ENCODE assay signal across 23 cellular contexts in genomic region chr13:75469087-75469486, GRCh38. TPM values are rescaled to one million over a fixed set of nuclear protein-coding genes. Genes with fewer than 3 reads are reported as not detected.
DNase-seq lines count a peak whose midpoint lies in the region; ATAC-seq, FAIRE-seq and TF ChIP-seq lines count a peak whose summit lies in the region.
"Had no signal": no experiment of that assay in that cellular context is flagged by ENCODE, and none has a peak within 500 bp of the region (broad histone marks: within the 10 kb centered on the region; RNA-seq: fewer than 3 reads in every experiment).

No MANE protein-coding gene starts in this region.

- H3K9me3 Mint-ChIP-seq in nephron progenitor cell: peaks cover 31% of the 10 kb centered on the region
- H3K9me3 Mint-ChIP-seq: activated CD4-positive, alpha-beta T cell treated with anti-CD3 and anti-CD28 coated beads, Interleukin-2, amount 10 ng/mL, durations not matched to agents 7 days and 5 days had no signal

- H3K9ac ChIP-seq in K562 (ENCODE audit: insufficient read depth in 1 of 2, low read depth in 2 of 2, low read length in 2 of 2): no peak overlapping the region; a peak in 1 of 4 replicates

- H3K4me1 Mint-ChIP-seq in nephron progenitor cell: peaks cover 9% of the 10 kb centered on the region
- H3K4me1 Mint-ChIP-seq: activated CD4-positive, alpha-beta T cell treated with anti-CD3 and anti-CD28 coated beads, Interleukin-2, amount 10 ng/mL, durations not matched to agents 7 days and 5 days had no signal

- H3K9me3 ChIP-seq in K562 (replicated peaks; ENCODE audit: control insufficient read depth, insufficient read depth, low read depth, low read length): no peaks in the 10 kb centered on the region
- H3K9me3 ChIP-seq: upper lobe of right lung had no signal

- FAIRE-seq in K562 (lab: Jason Lieb, UNC): peak; percentile 72
- FAIRE-seq: HepG2, small intestine had no signal

- H3K4me1 ChIP-seq in K562 (replicated peaks in 1 of 2; ENCODE audit: control insufficient read depth in 2 of 2, insufficient read depth in 2 of 2, low read length in 2 of 2): no peaks in the 10 kb centered on the region; a peak in 1 of 5 replicates

- no peak overlapping the region for H3K27ac Mint-ChIP-seq in nephron progenitor cell
- H3K27ac Mint-ChIP-seq: activated CD4-positive, alpha-beta T cell treated with anti-CD3 and anti-CD28 coated beads, Interleukin-2, amount 10 ng/mL, durations not matched to agents 7 days and 5 days had no signal

- H3K9me1 ChIP-seq in K562 (ENCODE audit: control insufficient read depth, insufficient read depth, low read length): no peaks in the 10 kb centered on the region

- DNase-seq in NCI-H146 (lab: John Stamatoyannopoulos, UW): peak; percentile 12
- no peak for DNase-seq in NCI-H146 treated with DMSO at 0.1 percent for 48 hours (lab: John Stamatoyannopoulos, UW; ENCODE audit: unreplicated experiment)
- peak; percentile 86 for DNase-seq in HEK293T (ENCODE audit: extremely low spot score)
- DNase-seq in K562 (ENCODE audit: extremely low read depth in 1 of 4, low spot score in 3 of 4): peak; percentile 9 to 62 (median 27)
- peak; percentile 5 for DNase-seq in nephron progenitor cell
- DNase-seq in DMS114 treated with DMSO at 0.1 percent for 48 hours (lab: John Stamatoyannopoulos, UW; ENCODE audit: unreplicated experiment): no peak
- DNase-seq in SIG-M5 (lab: John Stamatoyannopoulos, UW): no peak
- DNase-seq: activated CD4-positive, alpha-beta T cell treated with anti-CD3 and anti-CD28 coated beads, Interleukin-2, amount 10 ng/mL, durations not matched to agents 7 days and 5 days; activated naive CD4-positive, alpha-beta T cell treated with anti-CD3 and anti-CD28 coated beads, Interleukin-2, amount 50 U/mL, for 16 hours; AML-193; cortex of kidney; head of caudate nucleus; NCI-H1092; NCI-H2107; NCI-H510A treated with DMSO at 0.1 percent for 48 hours; occipital lobe; small intestine; stimulated activated CD4-positive, alpha-beta T cell treated with anti-CD3 and anti-CD28 coated beads, Interleukin-2, amount 100 ng/mL, for 24 hours; substantia nigra; upper lobe of right lung; WERI-Rb-1 had no signal

- CTCF ChIA-PET in HEK293T (lab: Yijun Ruan, JAX) (interaction anchor here (0.9 to 3.9 kb wide), 4 partner anchors 10 to 96 kb away, joined by 3 to 24 read pairs (median 10); partner anchors contain the start of gene TBC1D4), K562 (lab: Yijun Ruan, JAX; ENCODE audit: low intra/inter-chr PET ratio) (no interaction called here)

- no peak overlapping the region for H3K4me3 Mint-ChIP-seq in nephron progenitor cell
- H3K4me3 Mint-ChIP-seq: activated CD4-positive, alpha-beta T cell treated with anti-CD3 and anti-CD28 coated beads, Interleukin-2, amount 10 ng/mL, durations not matched to agents 7 days and 5 days had no signal

- ATAC-seq in K562: peak; percentile 96
- no peak for ATAC-seq in GM21367 (IDR thresholded peaks at IDR 0.05; ENCODE audit: unreplicated experiment)
- ATAC-seq: HepG2, upper lobe of right lung had no signal

- H2AFZ ChIP-seq in K562 (ENCODE audit: low read depth, low read length): peak overlapping the region; percentile 19; the same call in 1 of the 2 replicates

- peaks cover 20% of the 10 kb centered on the region for H3K79me2 ChIP-seq in K562 (ENCODE audit: control insufficient read depth, insufficient read depth, low read length)

- no peak for TF ChIP-seq EP300 in K562 (IDR thresholded peaks at IDR 0.05; ENCODE audit: low read length)

- no peak overlapping the region for H3K4me3 ChIP-seq in K562
- H3K4me3 ChIP-seq: upper lobe of right lung had no signal

- no peaks in the 10 kb centered on the region for H4K20me1 ChIP-seq in K562 (replicated peaks; ENCODE audit: control insufficient read depth, insufficient read depth, low read length)

- no peak for TF ChIP-seq RAD21 in K562 (CRISPR knock-in tag; conservative IDR thresholded peaks at IDR 0.05 in 1 of 2, IDR thresholded peaks at IDR 0.05 in 1 of 2)

- H3K27me3 Mint-ChIP-seq in nephron progenitor cell (ENCODE audit: low read depth, poor library complexity): no peaks in the 10 kb centered on the region

- no peak for TF ChIP-seq POLR2A in K562 (conservative IDR thresholded peaks at IDR 0.05)

- in situ Hi-C loops in K562 (cut with MboI): no loop called here

- intact Hi-C loops in K562 (cut with micrococcal nuclease): no loop called here

- WGBS in K562 (ENCODE audit: insufficient coverage, low coverage, missing lambda C conversion rate): 3% methylated on average over 7 of the region's 7 CpGs

- TF ChIP-seq CTCF in K562 (IDR thresholded peaks at IDR 0.05 in 2 of 3, conservative IDR thresholded peaks at IDR 0.05 in 1 of 3; ENCODE audit: insufficient read depth in 2 of 3, low read depth in 1 of 3, low read length in 3 of 3) (no peak), nephron progenitor cell (IDR thresholded peaks at IDR 0.05) (no peak)

- H3K27me3 ChIP-seq in K562 (ENCODE audit: control insufficient read depth in 2 of 2, insufficient read depth in 2 of 2, low read length in 2 of 2): no peaks in the 10 kb centered on the region
- H3K27me3 ChIP-seq: upper lobe of right lung had no signal

- peak overlapping the region; percentile 52 for H3K4me2 ChIP-seq in K562 (ENCODE audit: insufficient read depth, low read length)

- no TSS peak for BruUV-seq in K562 (replicated peaks; lab: Mats Ljungman, UMichigan)

- H3K36me3 ChIP-seq in K562 (ENCODE audit: control insufficient read depth, insufficient read depth, low read length): no peaks in the 10 kb centered on the region
- H3K36me3 ChIP-seq: upper lobe of right lung, WERI-Rb-1 had no signal

- POLR2A ChIA-PET in HEK293T (lab: Yijun Ruan, JAX): interaction anchor here (0.7 to 1.9 kb wide), 2 partner anchors 10 to 13 kb away, joined by 3 to 6 read pairs; partner anchors contain the start of gene TBC1D4
- POLR2A ChIA-PET in K562 (lab: Yijun Ruan, JAX): interaction anchor here (0.7 to 0.8 kb wide), 2 partner anchors 81 to 421 kb away, joined by 3 read pairs; no protein-coding TSS in a partner anchor

- no peak overlapping the region for H3K27ac ChIP-seq in K562 (ENCODE audit: extremely low read depth, low read depth, low read length)
- H3K27ac ChIP-seq: upper lobe of right lung, WERI-Rb-1 had no signal

- peaks cover 41% of the 10 kb centered on the region for H3K36me3 Mint-ChIP-seq in nephron progenitor cell (ENCODE audit: low read depth)

TF ChIP-seq in HEK293T, 16 proteins besides CTCF, POLR2A, EP300 and RAD21:
- no peak for TF ChIP-seq FOXM1 (IDR thresholded peaks at IDR 0.05; ENCODE audit: borderline replicate concordance)
- peak; percentile 81 for TF ChIP-seq PKNOX1 (IDR thresholded peaks at IDR 0.05)

TF ChIP-seq in K562, 482 proteins besides CTCF, POLR2A, EP300 and RAD21:
- TF ChIP-seq TOE1 (IDR thresholded peaks at IDR 0.05; ENCODE audit: borderline replicate concordance): 0 out of 2 replicates have a peak, but pooled peaks have one; percentile 45
- no peak for TF ChIP-seq TOE1 (CRISPR knock-in tag; IDR thresholded peaks at IDR 0.05; ENCODE audit: borderline replicate concordance, low read depth)
- peak; percentile 44 for TF ChIP-seq TFE3 (CRISPR knock-in tag; IDR thresholded peaks at IDR 0.05)
- no peak for TF ChIP-seq TEAD2 (tag; IDR thresholded peaks at IDR 0.05)
- TF ChIP-seq FOXJ3 (CRISPR knock-in tag; IDR thresholded peaks at IDR 0.05): no peak

RNA-seq across cellular contexts. Expression of gene TBC1D4, which starts 12.9 kb away (rescaled TPM):
- total RNA-seq in K562 (2011; cell fraction: chromatin; rRNA removed; ENCODE audit: low replicate concordance): 4.4 and 10.2 TPM in 2 replicates
- 3.3 and 5.4 TPM in 2 replicates for total RNA-seq in K562 (2011; cell fraction: nucleolus; rRNA removed)
- total RNA-seq in K562 (2011; cell fraction: nucleoplasm; rRNA removed): 4.2 and 4.5 TPM in 2 replicates
- total RNA-seq in K562 (2014; rRNA removed) (6.4 and 8.5 TPM in 2 replicates), K562 (2014; rRNA removed; fragmentation: Illumina TruSeq; extraction: Trizol) (8.7 and 9.1 TPM in 2 replicates), K562 (2015; rRNA removed; fragmentation: Illumina TruSeq; extraction: Trizol) (8.0 and 8.9 TPM in 2 replicates), K562 (2021) (10.7 and 12.3 TPM in 2 replicates)
- polyA plus RNA-seq in K562 (2011; rRNA removed) (2.2 and 7.0 TPM in 2 replicates), K562 (2014; fragmentation: Illumina TruSeq; extraction: Trizol) (8.0 and 10.0 TPM in 2 replicates), K562 (2014; fragmentation: Nextera tagmentation; extraction: Ambion mirVana) (1 to 10 TPM; 2.8 to 2.9 TPM), K562 (2014; rRNA removed) (5.5 and 6.4 TPM in 2 replicates)
- 0.84 and 3.8 TPM in 2 replicates for polyA plus RNA-seq in K562 (2011; cell fraction: cytosol; rRNA removed)
- 2.0 and 9.5 TPM in 2 replicates for polyA plus RNA-seq in K562 (2011; cell fraction: nucleus; rRNA removed)
- 3.3 and 5.5 TPM in 2 replicates for polyA plus RNA-seq in K562 (2012)
- polyA minus RNA-seq in K562 (2011; rRNA and poly(A)+ RNA removed): 2.5 and 13.1 TPM in 2 replicates
- polyA minus RNA-seq in K562 (2011; cell fraction: cytosol; rRNA and poly(A)+ RNA removed): 2.1 and 8.5 TPM in 2 replicates
- polyA minus RNA-seq in K562 (2011; cell fraction: nucleus; rRNA and poly(A)+ RNA removed): 1.6 and 4.8 TPM in 2 replicates

Comparison
In these comparisons a context has a peak if more than half of its experiments do, and no peak if none do; other contexts are left out.
1. DNase-seq: peak in NCI-H146 (single experiment), HEK293T (single experiment), K562 (4 of 4) and nephron progenitor cell (single experiment); none in NCI-H146 treated with DMSO at 0.1 percent for 48 hours (single experiment), DMS114 treated with DMSO at 0.1 percent for 48 hours (single experiment) and SIG-M5 (single experiment).